8 cellular contexts compared by ENCODE assay signal in the genomic region with DNA sequence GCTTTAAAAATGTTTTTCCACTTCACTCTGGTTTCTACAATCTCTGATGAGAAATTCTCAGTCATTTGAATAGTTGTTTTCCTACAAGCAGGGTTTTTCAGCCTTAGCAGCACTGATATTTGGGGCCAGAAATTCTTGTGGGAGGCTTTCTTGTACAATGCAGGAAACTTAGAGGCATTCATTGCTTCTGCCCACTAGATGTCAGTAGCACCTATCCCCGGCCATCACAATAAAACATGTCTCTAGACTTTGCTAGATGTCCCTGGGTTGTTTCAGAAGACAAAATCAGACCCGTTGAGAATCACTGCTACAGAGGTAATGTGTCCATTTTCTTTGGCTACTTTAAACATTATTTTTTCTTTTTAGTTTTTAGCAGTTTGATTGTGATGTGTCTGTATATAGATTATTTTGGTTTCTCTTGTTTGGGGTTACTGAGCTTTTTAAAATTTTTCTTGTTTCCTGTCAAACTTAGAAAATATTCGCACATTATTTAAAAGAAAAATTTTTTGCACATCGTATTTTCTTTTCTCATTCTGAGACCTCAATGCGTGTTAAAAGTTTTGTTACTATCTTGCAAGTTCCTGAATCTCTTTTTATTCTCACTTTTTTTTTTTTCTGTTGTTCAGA.
DNase-seq lines count a peak whose midpoint lies in the region; ATAC-seq and TF ChIP-seq lines count a peak whose summit lies in the region.

No MANE protein-coding gene starts in this region.

- no peak overlapping the region for H3K4me3 Mint-ChIP-seq in CD4-positive, alpha-beta memory T cell

- H3K27ac Mint-ChIP-seq in activated naive CD4-positive, alpha-beta T cell treated with anti-CD3 and anti-CD28 coated beads, Interleukin-2, amount 50 U/mL, for 72 hours, result no peak overlapping the region
- peak overlapping the region in 1 of 7 donors; percentile 50 for H3K27ac Mint-ChIP-seq in CD4-positive, alpha-beta memory T cell

- no peaks in the 10 kb centered on the region for H3K4me1 ChIP-seq in colonic mucosa
- H3K4me1 ChIP-seq in CD4-positive, alpha-beta memory T cell (ENCODE audit: insufficient read depth, low read length), result no peaks in the 10 kb centered on the region

- intact Hi-C loops in colonic mucosa (cut with DNase I), result loop anchor here (10.0 kb wide), 1 partner anchor 46 kb away; no protein-coding TSS in a partner anchor
- intact Hi-C loops in CD4-positive, alpha-beta memory T cell (cut with micrococcal nuclease), result no loop called here

- H3K9ac ChIP-seq in colonic mucosa (ENCODE audit: low read depth in 2 of 2, low read length in 2 of 2), result no peak overlapping the region

- no peak overlapping the region for H3K27ac ChIP-seq in colonic mucosa
- no peak overlapping the region for H3K27ac ChIP-seq in CD4-positive, alpha-beta memory T cell (ENCODE audit: low read depth, low read length)

- no peaks in the 10 kb centered on the region for H3K36me3 ChIP-seq in colonic mucosa
- H3K36me3 ChIP-seq in CD4-positive, alpha-beta memory T cell (ENCODE audit: insufficient read depth, low read length), result no peaks in the 10 kb centered on the region

- no peaks in the 10 kb centered on the region for H3K9me3 ChIP-seq in colonic mucosa
- H3K9me3 ChIP-seq in CD4-positive, alpha-beta memory T cell (ENCODE audit: control insufficient read depth in 1 of 2, low read length in 2 of 2), result no peaks in the 10 kb centered on the region

- POLR2A ChIA-PET in CD4-positive, alpha-beta memory T cell (lab: Charles Lee; ENCODE audit: partially characterized antibody), result no interaction called here

- no peak overlapping the region for H3K4me3 ChIP-seq in colonic mucosa
- no peak overlapping the region for H3K4me3 ChIP-seq in CD4-positive, alpha-beta memory T cell (ENCODE audit: low read length in 2 of 2)

- no peaks in the 10 kb centered on the region for H3K27me3 Mint-ChIP-seq in CD4-positive, alpha-beta memory T cell

- H3K9me3 Mint-ChIP-seq in activated naive CD4-positive, alpha-beta T cell treated with anti-CD3 and anti-CD28 coated beads, Interleukin-2, amount 50 U/mL, for 72 hours, result no peaks in the 10 kb centered on the region
- peaks cover 0 to 1% (median 0%) of the 10 kb centered on the region in 8 donors for H3K9me3 Mint-ChIP-seq in CD4-positive, alpha-beta memory T cell

- peak; percentile 43 to 75 for ATAC-seq in activated naive CD4-positive, alpha-beta T cell treated with anti-CD3 and anti-CD28 coated beads, Interleukin-2, amount 50 U/mL, for 72 hours
- peak; percentile 93 for ATAC-seq in GM21447 (IDR thresholded peaks at IDR 0.05; ENCODE audit: unreplicated experiment)
- peak; percentile 97 for ATAC-seq in HG03521 (IDR thresholded peaks at IDR 0.05; ENCODE audit: unreplicated experiment)

- H3K27me3 ChIP-seq in colonic mucosa, result no peaks in the 10 kb centered on the region
- H3K27me3 ChIP-seq in CD4-positive, alpha-beta memory T cell (ENCODE audit: insufficient read depth, low read length), result no peaks in the 10 kb centered on the region

- CTCF ChIA-PET in CD4-positive, alpha-beta memory T cell (lab: Charles Lee; ENCODE audit: partially characterized antibody), result no interaction called here

- peak in 1 of 2 donors; percentile 10 for DNase-seq in activated naive CD4-positive, alpha-beta T cell treated with anti-CD3 and anti-CD28 coated beads, Interleukin-2, amount 50 U/mL, for 72 hours (ENCODE audit: low spot score in 2 of 2)
- DNase-seq in activated naive CD4-positive, alpha-beta T cell (lab: John Stamatoyannopoulos, UW), result no peak
- DNase-seq in NCI-H82 treated with DMSO at 0.1 percent for 48 hours (lab: John Stamatoyannopoulos, UW; ENCODE audit: unreplicated experiment) (peak; percentile 18), colonic mucosa (peak; percentile 23), medulla oblongata (ENCODE audit: extremely low spot score) (peak; percentile 60)
- no peak for DNase-seq in CD4-positive, alpha-beta memory T cell

- H3K4me1 Mint-ChIP-seq in CD4-positive, alpha-beta memory T cell, result peaks cover 0 to 5% (median 3%) of the 10 kb centered on the region in 4 donors

- no peaks in the 10 kb centered on the region for H3K36me3 Mint-ChIP-seq in activated naive CD4-positive, alpha-beta T cell treated with anti-CD3 and anti-CD28 coated beads, Interleukin-2, amount 50 U/mL, for 72 hours
- H3K36me3 Mint-ChIP-seq in CD4-positive, alpha-beta memory T cell, result peaks cover 0 to 3% of the 10 kb centered on the region in 2 donors

- TF ChIP-seq CTCF in colonic mucosa (IDR thresholded peaks at IDR 0.05), result peak; percentile 37

Comparison
In these comparisons a context has a peak if more than half of its experiments do, and no peak if none do; other contexts are left out.
1. DNase-seq: peak in NCI-H82 treated with DMSO at 0.1 percent for 48 hours (single experiment), colonic mucosa (single experiment) and medulla oblongata (single experiment); none in activated naive CD4-positive, alpha-beta T cell (0 of 4) and CD4-positive, alpha-beta memory T cell (0 of 5).
2. Peak in every context shown above with its lines, with median percentiles within 50 percentile points of each other: ATAC-seq.